ENCODE assay signal across 8 cellular contexts in the genomic region with DNA sequence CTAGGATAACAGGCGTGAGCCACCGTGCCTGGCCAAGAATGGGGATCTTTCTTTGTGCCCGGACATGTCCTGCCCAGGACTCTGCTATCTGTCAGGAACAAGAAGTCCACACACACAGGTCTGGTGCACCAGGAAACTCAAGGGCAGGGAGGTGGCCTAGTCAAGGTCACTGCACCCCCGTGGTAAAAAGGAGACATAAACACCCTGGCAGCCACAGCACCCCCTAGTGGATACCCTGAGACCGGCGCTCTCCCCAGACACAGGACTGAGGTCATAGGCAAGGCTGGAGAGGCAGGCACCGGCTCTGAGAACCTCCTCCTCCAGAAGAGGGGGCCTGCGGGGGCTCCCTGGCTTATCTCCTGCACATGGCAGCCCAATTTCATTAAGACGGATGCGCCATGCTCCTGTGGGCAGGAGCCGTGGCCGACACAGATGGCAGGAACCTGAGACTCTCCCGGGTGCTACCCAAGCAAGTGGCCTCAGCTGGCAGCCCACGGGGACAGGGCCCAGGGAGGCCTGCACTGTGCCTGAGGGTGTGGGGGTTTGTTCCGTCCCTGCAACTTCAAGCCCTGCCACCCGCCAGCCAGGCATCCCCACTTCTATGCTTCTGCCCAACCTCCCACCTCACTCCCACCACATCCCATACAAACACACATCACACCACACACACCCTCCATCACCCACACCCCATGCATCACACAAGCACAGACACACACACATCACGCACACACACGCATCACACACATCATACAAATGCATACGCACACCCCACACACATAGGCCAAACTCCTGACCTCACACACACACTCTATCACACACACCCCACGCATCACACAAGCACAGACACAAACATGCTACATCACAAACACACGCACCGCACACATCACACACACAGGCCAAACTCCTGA. TPM values are rescaled to one million over a fixed set of nuclear protein-coding genes. Genes with fewer than 3 reads are reported as not detected.
DNase-seq lines count a peak whose midpoint lies in the region; ATAC-seq and TF ChIP-seq lines count a peak whose summit lies in the region.

No MANE protein-coding gene starts in this region.

- H3K9me3 ChIP-seq in right cardiac atrium (ENCODE audit: control insufficient read depth, low read length) = no peaks in the 10 kb centered on the region

- 78% methylated on average over 22 of the region's 22 CpGs for WGBS in right cardiac atrium

- H3K27me3 Mint-ChIP-seq in activated naive CD4-positive, alpha-beta T cell treated with anti-CD3 and anti-CD28 coated beads, Interleukin-2, amount 10 ng/mL, durations not matched to agents 7 days and 5 days = peaks cover 4% of the 10 kb centered on the region

- H3K4me3 Mint-ChIP-seq in activated naive CD4-positive, alpha-beta T cell treated with anti-CD3 and anti-CD28 coated beads, Interleukin-2, amount 10 ng/mL, durations not matched to agents 7 days and 5 days = no peak overlapping the region

- CTCF ChIA-PET in activated naive CD4-positive, alpha-beta T cell treated with anti-CD3 and anti-CD28 coated beads, Interleukin-2, amount 10 ng/mL, durations not matched to agents 7 days and 5 days (lab: Charles Lee) = interaction anchor here (0.8 to 9.0 kb wide), 3 partner anchors 145 to 313 kb away, joined by 5 to 111 read pairs (median 13); no protein-coding TSS in a partner anchor

- H3K4me1 ChIP-seq in right cardiac atrium (ENCODE audit: control insufficient read depth, insufficient read depth, low read length) = no peaks in the 10 kb centered on the region

- DNase-seq in DMS 273 (lab: John Stamatoyannopoulos, UW; ENCODE audit: unreplicated experiment) (peak; percentile 79), SKM-1 (lab: John Stamatoyannopoulos, UW; ENCODE audit: unreplicated experiment) (peak; percentile 44), right cardiac atrium (peak in 2 of 3 donors; percentile 41 to 69), coronary artery (ENCODE audit: low spot score) (no peak)
- DNase-seq in Jurkat, Clone E6-1 (ENCODE audit: low read depth, low spot score) = peak; percentile 47
- peak; percentile 83 for DNase-seq in activated naive CD4-positive, alpha-beta T cell treated with anti-CD3 and anti-CD28 coated beads, Interleukin-2, amount 10 ng/mL, durations not matched to agents 7 days and 5 days
- DNase-seq in stimulated activated CD4-positive, alpha-beta T cell treated with anti-CD3 and anti-CD28 coated beads, Interleukin-1b, Interleukin-23, amount 100 ng/mL, for 4 hours (ENCODE audit: low read depth in 2 of 2) = peak; percentile 45 to 54

- intact Hi-C loops in right cardiac atrium (cut with DNase I) = loop anchor here in 1 of 4 donors (5.0 kb wide), 1 partner anchor 309 kb away; a partner anchor contains a TSS

- H3K27ac ChIP-seq in right cardiac atrium (ENCODE audit: low read length) (no peak overlapping the region), coronary artery (no peak overlapping the region)

- no peaks in the 10 kb centered on the region for H3K27me3 ChIP-seq in right cardiac atrium (ENCODE audit: control insufficient read depth, insufficient read depth)

- no peak for TF ChIP-seq CTCF in coronary artery (IDR thresholded peaks at IDR 0.05)

- no peaks in the 10 kb centered on the region for H3K9me3 Mint-ChIP-seq in activated naive CD4-positive, alpha-beta T cell treated with anti-CD3 and anti-CD28 coated beads, Interleukin-2, amount 10 ng/mL, durations not matched to agents 7 days and 5 days

- H3K4me3 ChIP-seq in Jurkat, Clone E6-1 (ENCODE audit: low read length) = no peak overlapping the region
- no peak overlapping the region for H3K4me3 ChIP-seq in right cardiac atrium (ENCODE audit: low read length)
- H3K4me3 ChIP-seq in coronary artery = no peak overlapping the region

- no peaks in the 10 kb centered on the region for H3K36me3 Mint-ChIP-seq in activated naive CD4-positive, alpha-beta T cell treated with anti-CD3 and anti-CD28 coated beads, Interleukin-2, amount 10 ng/mL, durations not matched to agents 7 days and 5 days

- no peak overlapping the region for H3K27ac Mint-ChIP-seq in activated naive CD4-positive, alpha-beta T cell treated with anti-CD3 and anti-CD28 coated beads, Interleukin-2, amount 10 ng/mL, durations not matched to agents 7 days and 5 days

- peaks cover 18% of the 10 kb centered on the region for H3K4me1 Mint-ChIP-seq in activated naive CD4-positive, alpha-beta T cell treated with anti-CD3 and anti-CD28 coated beads, Interleukin-2, amount 10 ng/mL, durations not matched to agents 7 days and 5 days

- ATAC-seq in right cardiac atrium = no peak
- no peak for ATAC-seq in HG03457 (IDR thresholded peaks at IDR 0.05; ENCODE audit: unreplicated experiment)

RNA-seq across cellular contexts. Expression of a gene that starts 19.6 kb away (rescaled TPM):
- polyA plus RNA-seq in Jurkat, Clone E6-1 (2012; ENCODE audit: insufficient read depth, insufficient read length) = 90.0 TPM
- 10 to 100 TPM; 40.4 to 62.2 (median 52.6) TPM for total RNA-seq in right cardiac atrium
- polyA plus RNA-seq in right cardiac atrium = 63.8 TPM

RNA-seq across cellular contexts. Expression of a gene that starts 39.7 kb away (rescaled TPM):
- polyA plus RNA-seq in Jurkat, Clone E6-1 (2012; ENCODE audit: insufficient read depth, insufficient read length) = 396 TPM
- 100 to 1,000 TPM in 2 of 4 donors, 10 to 100 TPM in 2; 93.0 to 170 (median 122) TPM for total RNA-seq in right cardiac atrium
- polyA plus RNA-seq in right cardiac atrium = 99.7 TPM
